Comparison of ENCODE assay signal across 16 cellular contexts in the genomic region with DNA sequence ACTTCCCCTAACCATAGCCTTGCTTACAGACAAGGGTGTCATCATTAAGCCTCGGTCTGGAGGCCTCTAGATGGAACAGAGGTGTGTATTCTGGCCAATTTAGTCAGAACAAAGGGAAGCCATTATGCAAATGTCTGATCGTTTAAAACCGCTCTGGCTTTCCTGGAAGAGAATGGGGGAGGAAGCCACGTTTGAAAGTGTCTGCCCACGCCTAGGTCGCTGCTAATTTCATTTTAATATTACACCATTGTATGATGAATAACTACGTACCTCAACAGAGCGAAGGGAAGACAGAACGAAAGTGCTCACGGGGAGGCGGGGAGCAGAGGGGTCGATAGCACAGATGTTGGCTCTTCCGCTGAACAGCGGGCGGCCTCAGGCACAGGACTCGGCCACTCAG. TPM values are rescaled to one million over a fixed set of nuclear protein-coding genes. Genes with fewer than 3 reads are reported as not detected.
DNase-seq lines count a peak whose midpoint lies in the region; ATAC-seq and TF ChIP-seq lines count a peak whose summit lies in the region.
"Had no signal": no experiment of that assay in that cellular context is flagged by ENCODE, and none has a peak within 500 bp of the region (broad histone marks: within the 10 kb centered on the region; RNA-seq: fewer than 3 reads in every experiment).

No MANE protein-coding gene starts in this region.

- intact Hi-C loops in sigmoid colon (cut with DNase I) = no loop called here

- H3K4me3 Mint-ChIP-seq in stimulated activated naive CD8-positive, alpha-beta T cell treated with anti-CD3 and anti-CD28 coated beads, Interleukin-15, amount 100 ng/mL, for 72 hours = peak overlapping the region in 1 of 2 donors; percentile 44
- H3K4me3 Mint-ChIP-seq in activated T-cell treated with anti-CD3 and anti-CD28 coated beads, Interleukin-2, amount 50 U/mL, for 4 hours = no peak overlapping the region
- H3K4me3 Mint-ChIP-seq: B cell had no signal

- peaks cover 0 to 3% (median 0%) of the 10 kb centered on the region in 3 donors for H3K27me3 ChIP-seq in sigmoid colon
- H3K27me3 ChIP-seq: cardiac muscle cell, spleen had no signal

- H3K27ac Mint-ChIP-seq in stimulated activated naive CD8-positive, alpha-beta T cell treated with anti-CD3 and anti-CD28 coated beads, Interleukin-15, amount 100 ng/mL, for 72 hours = no peak overlapping the region
- H3K27ac Mint-ChIP-seq: activated naive CD4-positive, alpha-beta T cell treated with anti-CD3 and anti-CD28 coated beads, Interleukin-2, amount 50 U/mL, for 72 hours; B cell had no signal

- H3K36me3 Mint-ChIP-seq in activated T-cell treated with anti-CD3 and anti-CD28 coated beads, Interleukin-2, amount 50 U/mL, for 4 hours (ENCODE audit: insufficient read depth) = no peaks in the 10 kb centered on the region
- H3K36me3 Mint-ChIP-seq: activated naive CD4-positive, alpha-beta T cell treated with anti-CD3 and anti-CD28 coated beads, Interleukin-2, amount 50 U/mL, for 72 hours had no signal

- ATAC-seq in stimulated activated naive CD8-positive, alpha-beta T cell treated with anti-CD3 and anti-CD28 coated beads, Interleukin-15, Interleukin-2, amounts not matched to agents 100 U/mL and 50 U/mL, for 24 hours = peak; percentile 16
- ATAC-seq in stimulated activated naive CD8-positive, alpha-beta T cell treated with anti-CD3 and anti-CD28 coated beads, Interleukin-15, amount 100 ng/mL, for 72 hours = no peak
- ATAC-seq in activated T-cell treated with anti-CD3 and anti-CD28 coated beads, Interleukin-2, amount 50 U/mL, for 4 hours = peak; percentile 67 to 82
- ATAC-seq: left lung had no signal

- H3K4me1 ChIP-seq in sigmoid colon = no peaks in the 10 kb centered on the region
- H3K4me1 ChIP-seq: left lung, spleen had no signal

- H3K9me3 Mint-ChIP-seq in stimulated activated naive CD8-positive, alpha-beta T cell treated with anti-CD3 and anti-CD28 coated beads, Interleukin-15, amount 100 ng/mL, for 72 hours = no peaks in the 10 kb centered on the region
- H3K9me3 Mint-ChIP-seq in activated T-cell treated with anti-CD3 and anti-CD28 coated beads, Interleukin-2, amount 50 U/mL, for 4 hours = no peaks in the 10 kb centered on the region
- H3K9me3 Mint-ChIP-seq: activated naive CD4-positive, alpha-beta T cell treated with anti-CD3 and anti-CD28 coated beads, Interleukin-2, amount 50 U/mL, for 72 hours had no signal

- TF ChIP-seq EP300 in sigmoid colon (IDR thresholded peaks at IDR 0.05) = no peak

- H3K27ac ChIP-seq in sigmoid colon = no peak overlapping the region
- H3K27ac ChIP-seq: cardiac muscle cell, left lung, spleen had no signal

- no peak for DNase-seq in stimulated activated naive CD8-positive, alpha-beta T cell treated with anti-CD3 and anti-CD28 coated beads, Interleukin-15, Interleukin-2, amounts not matched to agents 100 U/mL and 50 U/mL, for 24 hours
- no peak for DNase-seq in stimulated activated naive CD8-positive, alpha-beta T cell treated with anti-CD3 and anti-CD28 coated beads, Interleukin-15, amount 100 ng/mL, for 72 hours
- DNase-seq in activated T-cell treated with anti-CD3 and anti-CD28 coated beads, Interleukin-2, amount 50 U/mL, for 4 hours = no peak
- DNase-seq in sigmoid colon (peak; percentile 6), MV-4-11 (lab: John Stamatoyannopoulos, UW) (no peak), NCI-H2171 treated with DMSO at 0.1 percent for 48 hours (lab: John Stamatoyannopoulos, UW) (no peak), NCI-H2196 treated with DMSO at 0.1 percent for 48 hours (lab: John Stamatoyannopoulos, UW; ENCODE audit: unreplicated experiment) (no peak)
- DNase-seq: DMS79; effector CD8-positive, alpha-beta T cell; left lung; NCI-H187; spleen had no signal

- WGBS in sigmoid colon, 2 donors = 68 to 69% methylated on average over 16 of the region's 16 CpGs

- H3K9me3 ChIP-seq in sigmoid colon = no peaks in the 10 kb centered on the region
- H3K9me3 ChIP-seq: left lung, spleen had no signal

- H3K4me3 ChIP-seq in sigmoid colon = no peak overlapping the region
- H3K4me3 ChIP-seq: cardiac muscle cell, left lung, spleen had no signal

- H3K36me3 ChIP-seq in sigmoid colon = no peaks in the 10 kb centered on the region
- H3K36me3 ChIP-seq: cardiac muscle cell, left lung, spleen had no signal

- TF ChIP-seq CTCF in sigmoid colon (IDR thresholded peaks at IDR 0.05) = no peak

- peaks cover 12% of the 10 kb centered on the region for H3K4me1 Mint-ChIP-seq in stimulated activated naive CD8-positive, alpha-beta T cell treated with anti-CD3 and anti-CD28 coated beads, Interleukin-15, amount 100 ng/mL, for 72 hours
- peaks cover 11% of the 10 kb centered on the region for H3K4me1 Mint-ChIP-seq in activated T-cell treated with anti-CD3 and anti-CD28 coated beads, Interleukin-2, amount 50 U/mL, for 4 hours (ENCODE audit: low read depth)
- H3K4me1 Mint-ChIP-seq: B cell had no signal

- no peak for TF ChIP-seq POLR2A in sigmoid colon (IDR thresholded peaks at IDR 0.05)

- H3K27me3 Mint-ChIP-seq in stimulated activated naive CD8-positive, alpha-beta T cell treated with anti-CD3 and anti-CD28 coated beads, Interleukin-15, amount 100 ng/mL, for 72 hours = no peaks in the 10 kb centered on the region
- H3K27me3 Mint-ChIP-seq in activated T-cell treated with anti-CD3 and anti-CD28 coated beads, Interleukin-2, amount 50 U/mL, for 4 hours (ENCODE audit: low read depth) = no peaks in the 10 kb centered on the region
- H3K27me3 Mint-ChIP-seq: B cell had no signal

RNA-seq across cellular contexts. Expression of a gene that starts 41.1 kb away (rescaled TPM):
- not detected for total RNA-seq in activated T-cell treated with anti-CD3 and anti-CD28 coated beads, Interleukin-2, amount 50 U/mL, for 4 hours
- 1 to 10 TPM; 7.5 to 9.1 (median 8.6) TPM for total RNA-seq in sigmoid colon
- polyA plus RNA-seq in sigmoid colon = 1 to 10 TPM; 3.9 to 4.2 (median 3.9) TPM
- total RNA-seq: HT-29 had no signal

RNA-seq across cellular contexts. Expression of a gene that starts 59.7 kb away (rescaled TPM):
- total RNA-seq in activated T-cell treated with anti-CD3 and anti-CD28 coated beads, Interleukin-2, amount 50 U/mL, for 4 hours = 100 to 1,000 TPM; 117 to 133 (median 127) TPM
- total RNA-seq in sigmoid colon = 100 to 1,000 TPM in 1 of 4 donors, 10 to 100 TPM in 3; 70.3 to 115 (median 79.0) TPM
- 100 to 1,000 TPM in 2 of 3 donors, 10 to 100 TPM in 1; 81.1 to 103 (median 103) TPM for polyA plus RNA-seq in sigmoid colon

Comparison
In these comparisons a context has a peak if more than half of its experiments do, and no peak if none do; other contexts are left out.
1. RNA of a gene that starts 41.1 kb away (total RNA-seq): 7.5 to 9.1 TPM in sigmoid colon; not detected in activated T-cell treated with anti-CD3 and anti-CD28 coated beads, Interleukin-2, amount 50 U/mL, for 4 hours; every median in the first group is over 4 times any median in the second.